14 cellular contexts compared by ENCODE assay signal in genomic region chr13:43058836-43059235, GRCh38. TPM values are rescaled to one million over a fixed set of nuclear protein-coding genes. Genes with fewer than 3 reads are reported as not detected.
DNase-seq lines count a peak whose midpoint lies in the region; ATAC-seq and TF ChIP-seq lines count a peak whose summit lies in the region.
"Had no signal": no experiment of that assay in that cellular context is flagged by ENCODE, and none has a peak within 500 bp of the region (broad histone marks: within the 10 kb centered on the region; RNA-seq: fewer than 3 reads in every experiment).

No MANE protein-coding gene starts in this region.

- no peak for DNase-seq in T-helper 2 cell treated with Interferon-gamma antibody and Interleukin-4, amounts not matched to agents 5 μg/mL and 100 μg/mL, for 36 hours (ENCODE audit: low spot score)
- DNase-seq in T-helper 2 cell (no peak), SJCRH30 (no peak), epithelial cell of prostate (ENCODE audit: low read depth, low spot score) (no peak), progenitor cell of endocrine pancreas (ENCODE audit: low spot score, unreplicated experiment) (no peak), substantia nigra (lab: John Stamatoyannopoulos, UW) (no peak), DMS114 treated with DMSO at 0.1 percent for 48 hours (lab: John Stamatoyannopoulos, UW; ENCODE audit: unreplicated experiment) (no peak)
- DNase-seq: activated CD4-positive, alpha-beta T cell treated with anti-CD3 and anti-CD28 coated beads for 1 hour; DMS53; effector CD8-positive, alpha-beta T cell; natural killer cell; stimulated activated naive CD4-positive, alpha-beta T cell had no signal

- no peak for ATAC-seq in HG03139 (IDR thresholded peaks at IDR 0.05; ENCODE audit: unreplicated experiment)

- H3K9me3 Mint-ChIP-seq in T-helper 2 cell treated with Interferon-gamma antibody and Interleukin-4, amounts not matched to agents 5 μg/mL and 100 μg/mL, for 36 hours = no peaks in the 10 kb centered on the region
- peaks cover 9% of the 10 kb centered on the region for H3K9me3 Mint-ChIP-seq in progenitor cell of endocrine pancreas (ENCODE audit: low read depth)
- H3K9me3 Mint-ChIP-seq: natural killer cell had no signal

- TF ChIP-seq CTCF in progenitor cell of endocrine pancreas (IDR thresholded peaks at IDR 0.05; ENCODE audit: unreplicated experiment) = no peak

- H3K4me3 ChIP-seq in SJCRH30 = no peak overlapping the region

- no peaks in the 10 kb centered on the region; the same call in 1 of the 2 replicates for H3K27me3 ChIP-seq in SJCRH30

- peak overlapping the region; percentile 45 for H3K4me3 Mint-ChIP-seq in T-helper 2 cell treated with Interferon-gamma antibody and Interleukin-4, amounts not matched to agents 5 μg/mL and 100 μg/mL, for 36 hours
- no peak overlapping the region for H3K4me3 Mint-ChIP-seq in progenitor cell of endocrine pancreas (ENCODE audit: low read depth)
- H3K4me3 Mint-ChIP-seq: natural killer cell had no signal

- H3K27me3 Mint-ChIP-seq in T-helper 2 cell treated with Interferon-gamma antibody and Interleukin-4, amounts not matched to agents 5 μg/mL and 100 μg/mL, for 36 hours (ENCODE audit: low read depth) = no peaks in the 10 kb centered on the region
- H3K27me3 Mint-ChIP-seq in progenitor cell of endocrine pancreas = no peaks in the 10 kb centered on the region
- H3K27me3 Mint-ChIP-seq: activated naive CD8-positive, alpha-beta T cell had no signal

- no peaks in the 10 kb centered on the region for H3K36me3 ChIP-seq in SJCRH30

- peaks cover 30% of the 10 kb centered on the region for H3K4me1 ChIP-seq in SJCRH30

- H3K27ac ChIP-seq in SJCRH30 (peak overlapping the region; percentile 27; the same call in 1 of the 2 replicates), epithelial cell of prostate (peak overlapping the region; percentile 61), substantia nigra (ENCODE audit: low read depth, low read length, poor library complexity, severe bottlenecking) (no peak overlapping the region)

- no peaks in the 10 kb centered on the region; the same call in 1 of the 2 replicates for H3K9me3 ChIP-seq in SJCRH30 (replicated peaks)

- peak overlapping the region; percentile 51 for H3K27ac Mint-ChIP-seq in T-helper 2 cell treated with Interferon-gamma antibody and Interleukin-4, amounts not matched to agents 5 μg/mL and 100 μg/mL, for 36 hours
- H3K27ac Mint-ChIP-seq in progenitor cell of endocrine pancreas = peak overlapping the region; percentile 33
- H3K27ac Mint-ChIP-seq: natural killer cell had no signal

- peaks cover 9% of the 10 kb centered on the region for H3K36me3 Mint-ChIP-seq in T-helper 2 cell treated with Interferon-gamma antibody and Interleukin-4, amounts not matched to agents 5 μg/mL and 100 μg/mL, for 36 hours (ENCODE audit: low read depth)
- H3K36me3 Mint-ChIP-seq in progenitor cell of endocrine pancreas (ENCODE audit: insufficient read depth) = peaks cover 28% of the 10 kb centered on the region
- H3K36me3 Mint-ChIP-seq: natural killer cell had no signal

- H3K4me1 Mint-ChIP-seq in T-helper 2 cell treated with Interferon-gamma antibody and Interleukin-4, amounts not matched to agents 5 μg/mL and 100 μg/mL, for 36 hours (ENCODE audit: low read depth) = peaks cover 41% of the 10 kb centered on the region
- H3K4me1 Mint-ChIP-seq in progenitor cell of endocrine pancreas (ENCODE audit: low read depth) = peaks cover 38% of the 10 kb centered on the region

RNA-seq across cellular contexts. Expression of gene DNAJC15, which starts 35.5 kb away (rescaled TPM):
- 10.1 and 11.2 TPM in 2 replicates for total RNA-seq in SJCRH30 (2014; rRNA removed; shearing (Covaris generic))
- 27.4 and 30.0 TPM in 2 replicates for total RNA-seq in progenitor cell of endocrine pancreas
